In the genomic region with DNA sequence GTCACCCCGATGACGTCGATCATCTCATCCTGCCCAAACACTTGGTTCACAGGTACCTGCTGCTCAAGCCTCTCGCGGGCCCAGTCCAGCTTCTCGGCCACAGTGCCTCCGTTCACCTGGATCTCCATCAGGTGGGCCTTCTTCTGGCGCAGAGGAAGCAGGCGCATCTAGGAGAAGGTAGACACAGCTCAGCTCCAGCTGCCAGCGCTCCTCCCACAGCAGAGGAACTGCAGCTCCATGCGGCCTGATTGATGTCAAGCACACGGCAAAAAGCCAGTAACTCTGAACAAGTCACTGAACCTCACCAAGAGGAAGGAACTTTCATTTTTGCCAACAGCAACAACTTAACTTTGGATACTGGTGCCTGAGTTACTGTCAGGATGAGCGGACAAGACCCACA, we compare ENCODE assay signal across 10 cellular contexts. TPM values are rescaled to one million over a fixed set of nuclear protein-coding genes. Genes with fewer than 3 reads are reported as not detected.
DNase-seq lines count a peak whose midpoint lies in the region; ATAC-seq and TF ChIP-seq lines count a peak whose summit lies in the region.
"Had no signal": no experiment of that assay in that cellular context is flagged by ENCODE, and none has a peak within 500 bp of the region (broad histone marks: within the 10 kb centered on the region; RNA-seq: fewer than 3 reads in every experiment).

No MANE protein-coding gene starts in this region.

- H4K8ac ChIP-seq in mesenchymal stem cell (ENCODE audit: low read length): peak overlapping the region; percentile 50

- TF ChIP-seq CTCF in AG10803 (conservative IDR thresholded peaks at IDR 0.05; ENCODE audit: low read length) (no peak), body of pancreas (IDR thresholded peaks at IDR 0.05) (no peak)

- H2BK12ac ChIP-seq in mesenchymal stem cell (ENCODE audit: low read length in 2 of 2): no peak overlapping the region

- no peak overlapping the region for H3K14ac ChIP-seq in mesenchymal stem cell (ENCODE audit: low read length in 2 of 2)

- H3K4me1 ChIP-seq in HUES48 (ENCODE audit: control insufficient read depth, insufficient read depth, low read length): peaks cover 21% of the 10 kb centered on the region
- peaks cover 51% of the 10 kb centered on the region for H3K4me1 ChIP-seq in body of pancreas
- H3K4me1 ChIP-seq in mesenchymal stem cell (ENCODE audit: control insufficient read depth, insufficient read depth, low read depth, low read length): peaks cover 47% of the 10 kb centered on the region

- TF ChIP-seq POLR2A in body of pancreas (IDR thresholded peaks at IDR 0.05): no peak

- H3K9me3 ChIP-seq in HUES48 (ENCODE audit: control insufficient read depth, insufficient read depth, low read length) (no peaks in the 10 kb centered on the region), body of pancreas (no peaks in the 10 kb centered on the region), mesenchymal stem cell (ENCODE audit: control insufficient read depth, low read length) (no peaks in the 10 kb centered on the region)
- H3K9me3 ChIP-seq: neutrophil had no signal

- no peaks in the 10 kb centered on the region for H3K79me1 ChIP-seq in mesenchymal stem cell (replicated peaks; ENCODE audit: low read length, poor library complexity, severe bottlenecking)

- DNase-seq in AG10803 (ENCODE audit: low read depth): no peak
- no peak for DNase-seq in body of pancreas
- no peak for DNase-seq in mesenchymal stem cell
- DNase-seq in DMS79 (lab: John Stamatoyannopoulos, UW): no peak
- no peak for DNase-seq in stimulated activated naive CD4-positive, alpha-beta T cell treated with Interleukin-2 at 50 U/mL for 16 hours (lab: John Stamatoyannopoulos, UW)
- DNase-seq in NCI-H1092 (lab: John Stamatoyannopoulos, UW): no peak
- DNase-seq: stimulated activated naive CD4-positive, alpha-beta T cell had no signal

- H3K27me3 ChIP-seq in HUES48 (ENCODE audit: control insufficient read depth, insufficient read depth, low read length): no peaks in the 10 kb centered on the region
- H3K27me3 ChIP-seq in body of pancreas: no peaks in the 10 kb centered on the region
- no peaks in the 10 kb centered on the region for H3K27me3 ChIP-seq in mesenchymal stem cell (ENCODE audit: control insufficient read depth in 1 of 2, insufficient read depth in 1 of 2, low read length in 2 of 2)
- H3K27me3 ChIP-seq: neutrophil had no signal

- ATAC-seq in body of pancreas (no peak), HG03108 (IDR thresholded peaks at IDR 0.05; ENCODE audit: unreplicated experiment) (no peak)

- H2BK15ac ChIP-seq in mesenchymal stem cell (ENCODE audit: low read depth, poor library complexity, severe bottlenecking): no peak overlapping the region

- H3K18ac ChIP-seq in mesenchymal stem cell (ENCODE audit: low read depth in 1 of 2, low read length in 2 of 2): no peak overlapping the region

- WGBS in body of pancreas, 2 donors: 45 to 57% methylated on average over 9 to 13 of the region's 13 CpGs
- WGBS in mesenchymal stem cell: 92% methylated on average over 13 of the region's 13 CpGs

- H3K4me3 ChIP-seq in AG10803 (ENCODE audit: low read length) (peak overlapping the region; percentile 94), HUES48 (ENCODE audit: low read depth, low read length) (peak overlapping the region; percentile 13; the same call in 1 of the 2 replicates), body of pancreas (no peak overlapping the region), mesenchymal stem cell (ENCODE audit: insufficient read depth in 1 of 2, low read depth in 1 of 2, low read length in 2 of 2) (peak overlapping the region; percentile 36 to 99)

- H2AK5ac ChIP-seq in mesenchymal stem cell (ENCODE audit: low read length, severe bottlenecking): no peak overlapping the region

- intact Hi-C loops in body of pancreas (cut with DNase I): no loop called here

- no peak overlapping the region for H3K4ac ChIP-seq in mesenchymal stem cell (ENCODE audit: low read depth in 1 of 2, low read length in 2 of 2)

- H3K4me2 ChIP-seq in mesenchymal stem cell (ENCODE audit: low read length, poor library complexity, severe bottlenecking): peak overlapping the region; percentile 74

- H2BK5ac ChIP-seq in mesenchymal stem cell (ENCODE audit: low read depth, low read length, poor library complexity, severe bottlenecking): no peak overlapping the region

- H2BK120ac ChIP-seq in mesenchymal stem cell (ENCODE audit: low read depth, low read length): no peak overlapping the region

- no peak overlapping the region for H3K9ac ChIP-seq in HUES48 (ENCODE audit: low read depth, low read length)
- H3K9ac ChIP-seq in mesenchymal stem cell (ENCODE audit: low read length): peak overlapping the region; percentile 100

- H3K23ac ChIP-seq in mesenchymal stem cell (ENCODE audit: low read length in 2 of 2): no peak overlapping the region

- H3K36me3 ChIP-seq in HUES48 (ENCODE audit: control insufficient read depth, insufficient read depth, low read length) (peaks cover 73% of the 10 kb centered on the region), body of pancreas (replicated peaks in 1 of 2; ENCODE audit: insufficient read depth in 1 of 2, low read depth in 2 of 2) (peaks cover 35 to 42% of the 10 kb centered on the region in 2 donors), mesenchymal stem cell (ENCODE audit: control insufficient read depth in 1 of 2, insufficient read depth in 2 of 2, low read depth in 1 of 2, low read length in 2 of 2) (peaks cover 69 to 74% of the 10 kb centered on the region in 2 experiments)

- H4K91ac ChIP-seq in mesenchymal stem cell (ENCODE audit: low read length): no peak overlapping the region

- no peak overlapping the region for H2AFZ ChIP-seq in mesenchymal stem cell (ENCODE audit: low read depth, low read length)

- H3K27ac ChIP-seq in HUES48 (ENCODE audit: low read depth, low read length) (peak overlapping the region; percentile 99), body of pancreas (peak overlapping the region in 3 of 4 donors; percentile 97 to 99 (median 99)), mesenchymal stem cell (ENCODE audit: low read length, poor library complexity, severe bottlenecking) (peak overlapping the region; percentile 26)
- H3K27ac ChIP-seq: neutrophil had no signal

RNA-seq across cellular contexts. Expression of a gene that starts 4.0 kb away (rescaled TPM):
- total RNA-seq in body of pancreas: 1,000 to 10,000 TPM; 1,625 to 1,893 TPM
- 1,826 TPM for polyA plus RNA-seq in mesenchymal stem cell (2013, experiment 1 of 2)
- 1,787 TPM for polyA plus RNA-seq in mesenchymal stem cell (2013, experiment 2 of 2)

RNA-seq across cellular contexts. Expression of a gene that starts 34.4 kb away (rescaled TPM):
- 10 to 100 TPM; 15.2 to 35.0 TPM for total RNA-seq in body of pancreas
- 22.3 TPM for polyA plus RNA-seq in mesenchymal stem cell (2013, experiment 1 of 2)
- 22.9 TPM for polyA plus RNA-seq in mesenchymal stem cell (2013, experiment 2 of 2)

Comparison
In these comparisons a context has a peak if more than half of its experiments do, and no peak if none do; other contexts are left out.
1. H3K4me3 ChIP-seq: peak in AG10803 (single experiment), HUES48 (single experiment) and mesenchymal stem cell (2 of 2); none in body of pancreas (0 of 2).
2. H3K27ac ChIP-seq: peak in every context shown above with its lines; median percentile 99 in HUES48; 99 in body of pancreas; 26 in mesenchymal stem cell.